Comparison of ENCODE assay signal across 17 cellular contexts in genomic region chr3:133827136-133827535, GRCh38.
"Had no signal": no experiment of that assay in that cellular context is flagged by ENCODE, and none has a peak within 500 bp of the region (broad histone marks: within the 10 kb centered on the region; RNA-seq: fewer than 3 reads in every experiment).

No MANE protein-coding gene starts in this region.

- ATAC-seq: effector memory CD8-positive, alpha-beta T cell; gastrocnemius medialis; left lung; mucosa of descending colon; naive thymus-derived CD4-positive, alpha-beta T cell; sciatic nerve; stimulated activated naive CD8-positive, alpha-beta T cell treated with anti-CD3 and anti-CD28 coated beads, Interleukin-15, Interleukin-2, amounts not matched to agents 100 U/mL and 50 U/mL, for 24 hours had no signal

- DNase-seq: cortex of kidney; effector memory CD8-positive, alpha-beta T cell; foreskin fibroblast; gastrocnemius medialis; kidney; left lung; mesenchymal stem cell; mucosa of descending colon; naive thymus-derived CD4-positive, alpha-beta T cell; nucleus accumbens; stimulated activated CD4-positive, alpha-beta T cell treated with anti-CD3 and anti-CD28 coated beads, Interleukin-12 subunit alpha, Interleukin-12 subunit beta, amount 100 ng/mL, for 4 hours; stimulated activated CD4-positive, alpha-beta T cell treated with anti-CD3 and anti-CD28 coated beads, Interleukin-1b, Interleukin-23, amount 100 ng/mL, for 48 hours; stimulated activated CD4-positive, alpha-beta T cell treated with anti-CD3 and anti-CD28 coated beads, Interleukin-4, amount 100 ng/mL, for 1 hour; stimulated activated naive CD8-positive, alpha-beta T cell treated with anti-CD3 and anti-CD28 coated beads, Interleukin-15, Interleukin-2, amounts not matched to agents 100 U/mL and 50 U/mL, for 24 hours; testis; tibial artery had no signal
